Comparison of ENCODE assay signal across 9 cellular contexts in genomic region chr3:117278424-117279190, GRCh38.
A peak's percentile ranks its signal among the peaks of the same experiment; 100 is the strongest.
DNase-seq lines count a peak whose midpoint lies in the region; ATAC-seq, FAIRE-seq and TF ChIP-seq lines count a peak whose summit lies in the region.
"Had no signal": no experiment of that assay in that cellular context is flagged by ENCODE, and none has a peak within 500 bp of the region (broad histone marks: within the 10 kb centered on the region; RNA-seq: fewer than 3 reads in every experiment).

No MANE protein-coding gene starts in this region.

- in situ Hi-C loops in ACHN (cut with HindIII; ENCODE audit: low pct_ligation_motif_present, low pct_unique_long_range_greater_than_20kb, low sequenced_read_pairs): no loop called here

- no peak for TF ChIP-seq CTCF in LNCaP clone FGC (IDR thresholded peaks at IDR 0.05; ENCODE audit: control insufficient read depth, extremely low read depth, insufficient read depth)
- TF ChIP-seq CTCF in WERI-Rb-1 (IDR thresholded peaks at IDR 0.05; ENCODE audit: low read depth, low read length): no peak

- peak overlapping the region; percentile 10; the same call in 1 of the 2 replicates for H3K4me3 ChIP-seq in LNCaP clone FGC (ENCODE audit: low read depth, low read length)
- H3K4me3 ChIP-seq in WERI-Rb-1 (ENCODE audit: low read depth, low read length): no peak overlapping the region

- ATAC-seq in GM21737 (IDR thresholded peaks at IDR 0.05; ENCODE audit: unreplicated experiment): peak; percentile 98
- ATAC-seq in GM18519 (IDR thresholded peaks at IDR 0.05; ENCODE audit: low FRiP score, unreplicated experiment): no peak

- no peak for FAIRE-seq in GM12891 (lab: Jason Lieb, UNC)

- DNase-seq in GM03348 (ENCODE audit: low spot score): peak; percentile 5
- peak; percentile 78 for DNase-seq in LNCaP clone FGC (ENCODE audit: low read depth)
- peak; percentile 89 for DNase-seq in kidney tubule cell (ENCODE audit: low spot score)
- no peak for DNase-seq in GM12891 (ENCODE audit: insufficient read length, low spot score)
- DNase-seq in WERI-Rb-1: no peak
- no peak for DNase-seq in ACHN
- DNase-seq: left cardiac atrium had no signal

- no peak for TF ChIP-seq POLR2A in GM12891 (IDR thresholded peaks at IDR 0.05; ENCODE audit: low read depth, low read length)

- no peak overlapping the region for H3K27ac ChIP-seq in WERI-Rb-1

- no peaks in the 10 kb centered on the region for H3K9me3 ChIP-seq in WERI-Rb-1 (ENCODE audit: severe bottlenecking)

- H3K36me3 ChIP-seq in WERI-Rb-1: no peaks in the 10 kb centered on the region

- no peaks in the 10 kb centered on the region for H3K27me3 ChIP-seq in WERI-Rb-1 (ENCODE audit: insufficient read depth, low read depth, severe bottlenecking)

TF ChIP-seq in GM12891, 5 proteins besides CTCF, POLR2A, EP300 and RAD21:
- TF ChIP-seq POLR2AphosphoS5 (IDR thresholded peaks at IDR 0.05; ENCODE audit: low read depth, low read length): no peak
- TF ChIP-seq PAX5 (IDR thresholded peaks at IDR 0.05; ENCODE audit: insufficient read depth, low read length, severe bottlenecking): no peak
- no peak for TF ChIP-seq SPI1 (IDR thresholded peaks at IDR 0.05; ENCODE audit: low read depth, low read length)
- TF ChIP-seq POU2F2 (IDR thresholded peaks at IDR 0.05; ENCODE audit: low read depth, low read length): no peak
- no peak for TF ChIP-seq TAF1 (IDR thresholded peaks at IDR 0.05; ENCODE audit: low read depth, low read length)

Comparison
In these comparisons a context has a peak if more than half of its experiments do, and no peak if none do; other contexts are left out.
1. DNase-seq: peak in GM03348 (single experiment), LNCaP clone FGC (single experiment) and kidney tubule cell (single experiment); none in GM12891 (single experiment), WERI-Rb-1 (single experiment) and ACHN (single experiment).